7 cellular contexts compared by ENCODE assay signal in genomic region chr15:81002254-81003022, GRCh38. TPM values are rescaled to one million over a fixed set of nuclear protein-coding genes. Genes with fewer than 3 reads are reported as not detected.
DNase-seq lines count a peak whose midpoint lies in the region; TF ChIP-seq lines count a peak whose summit lies in the region.

No MANE protein-coding gene starts in this region.

- TF ChIP-seq CTCF in WI38 (IDR thresholded peaks at IDR 0.05; ENCODE audit: low read depth, low read length) (no peak), left ventricle myocardium inferior (IDR thresholded peaks at IDR 0.05; ENCODE audit: borderline replicate concordance) (peak; percentile 32)

- peaks cover 10% of the 10 kb centered on the region; the same call in 1 of the 2 replicates for H4K20me1 ChIP-seq in GM23248 (ENCODE audit: insufficient read depth)

- in situ Hi-C loops in GM23248 (cut with MboI): no loop called here

- intact Hi-C loops in left ventricle myocardium inferior (cut with micrococcal nuclease): no loop called here

- H3K4me2 ChIP-seq in GM23248 (ENCODE audit: unreplicated experiment): peak overlapping the region; percentile 80

- peaks cover 33% of the 10 kb centered on the region for H3K4me1 ChIP-seq in GM23248 (ENCODE audit: insufficient read depth)
- peaks cover 82% of the 10 kb centered on the region for H3K4me1 ChIP-seq in left ventricle myocardium inferior

- H3K9me3 ChIP-seq in GM23248 (ENCODE audit: low read depth): no peaks in the 10 kb centered on the region
- no peaks in the 10 kb centered on the region for H3K9me3 ChIP-seq in left ventricle myocardium inferior (replicated peaks)

- H3K36me3 ChIP-seq in GM23248 (ENCODE audit: low read depth) (no peaks in the 10 kb centered on the region), left ventricle myocardium inferior (peaks cover 20% of the 10 kb centered on the region)

- DNase-seq in GM23248 (peak; percentile 57), left ventricle myocardium inferior (peak; percentile 27), skeletal muscle cell (ENCODE audit: low read depth) (no peak), NCI-H187 (lab: John Stamatoyannopoulos, UW) (no peak), mesenteric fat pad (ENCODE audit: low spot score) (no peak), NCI-H1694 treated with DMSO at 0.1 percent for 48 hours (lab: John Stamatoyannopoulos, UW) (no peak)

- 0 out of 2 replicates have a peak overlapping the region, but pooled peaks have one; percentile 16 for H2AFZ ChIP-seq in GM23248

- peak overlapping the region; percentile 97 for H3K9ac ChIP-seq in GM23248

- 41 to 47% methylated on average over 63 to 80 of the region's 91 CpGs for WGBS in GM23248 (ENCODE audit: low coverage in 1 of 2, low lambda C conversion rate in 2 of 2, missing lambda C conversion rate in 2 of 2), 2 experiments

- peaks cover 58% of the 10 kb centered on the region for H3K79me2 ChIP-seq in GM23248 (ENCODE audit: insufficient read depth)

- peaks cover 23% of the 10 kb centered on the region; the same call in 1 of the 2 replicates for H3F3A ChIP-seq in GM23248 (ENCODE audit: insufficient read depth)

- H3K27me3 ChIP-seq in GM23248 (replicated peaks; ENCODE audit: insufficient read depth) (no peaks in the 10 kb centered on the region), left ventricle myocardium inferior (ENCODE audit: low read depth) (peaks cover 14% of the 10 kb centered on the region)

- H3K27ac ChIP-seq in GM23248 (peak overlapping the region; percentile 95), left ventricle myocardium inferior (replicated peaks) (peak overlapping the region; percentile 99)

- peak overlapping the region; percentile 89 for H3K4me3 ChIP-seq in GM23248
- H3K4me3 ChIP-seq in WI38 (ENCODE audit: low read depth, low read length): peak overlapping the region; percentile 90
- peak overlapping the region; percentile 93 for H3K4me3 ChIP-seq in left ventricle myocardium inferior
- H3K4me3 ChIP-seq in skeletal muscle cell (ENCODE audit: low read depth, low read length): peak overlapping the region; percentile 87

- H3K9me2 ChIP-seq in GM23248 (ENCODE audit: insufficient read depth): no peaks in the 10 kb centered on the region

RNA-seq across cellular contexts. Expression of gene TLNRD1, which starts 1.7 kb away (rescaled TPM):
- 10.7 and 11.5 TPM in 2 replicates for total RNA-seq in GM23248 (2014; rRNA removed; shearing (Covaris generic))
- polyA plus RNA-seq in GM23248 (2016; fragmentation: Nextera tagmentation; extraction: Ambion mirVana): 2.8 and 2.9 TPM in 2 replicates
- total RNA-seq in left ventricle myocardium inferior (5.5 TPM), mesenteric fat pad (43.1 TPM)

RNA-seq across cellular contexts. Expression of gene MESD, which starts 12.8 kb away (rescaled TPM):
- 22.3 and 23.0 TPM in 2 replicates for total RNA-seq in GM23248 (2014; rRNA removed; shearing (Covaris generic))
- 35.5 and 37.8 TPM in 2 replicates for polyA plus RNA-seq in GM23248 (2016; fragmentation: Nextera tagmentation; extraction: Ambion mirVana)
- total RNA-seq in left ventricle myocardium inferior (13.5 TPM), mesenteric fat pad (30.2 TPM)

Comparison
In these comparisons a context has a peak if more than half of its experiments do, and no peak if none do; other contexts are left out.
1. DNase-seq: peak in GM23248 (single experiment) and left ventricle myocardium inferior (single experiment); none in skeletal muscle cell (single experiment), NCI-H187 (0 of 2), mesenteric fat pad (single experiment) and NCI-H1694 treated with DMSO at 0.1 percent for 48 hours (single experiment).
2. Peak in every context shown above with its lines, with median percentiles within 50 percentile points of each other: H3K4me3 ChIP-seq.